15 cellular contexts compared by ENCODE assay signal in genomic region chr4:154119317-154119716, GRCh38.
DNase-seq lines count a peak whose midpoint lies in the region; ATAC-seq and TF ChIP-seq lines count a peak whose summit lies in the region.
"Had no signal": no experiment of that assay in that cellular context is flagged by ENCODE, and none has a peak within 500 bp of the region (broad histone marks: within the 10 kb centered on the region; RNA-seq: fewer than 3 reads in every experiment).

No MANE protein-coding gene starts in this region.

- H3K36me3 Mint-ChIP-seq in effector memory CD8-positive, alpha-beta T cell (ENCODE audit: insufficient read depth): no peaks in the 10 kb centered on the region
- H3K36me3 Mint-ChIP-seq: activated naive CD8-positive, alpha-beta T cell treated with anti-CD3 and anti-CD28 coated beads, Interleukin-2, amount 10 ng/mL, durations not matched to agents 7 days and 5 days; stimulated activated effector memory CD8-positive, alpha-beta T cell treated with anti-CD3 and anti-CD28 coated beads, Interleukin-12 subunit alpha, Interleukin-12 subunit beta, amount 100 ng/mL, for 72 hours had no signal

- DNase-seq in BJ (ENCODE audit: low read depth): no peak
- DNase-seq in NCI-H69 (lab: John Stamatoyannopoulos, UW): peak; percentile 4
- DNase-seq in foreskin keratinocyte: no peak
- no peak for DNase-seq in inferior parietal cortex (ENCODE audit: extremely low spot score)
- DNase-seq in spleen: no peak
- DNase-seq in effector memory CD8-positive, alpha-beta T cell: no peak
- no peak for DNase-seq in ACHN
- DNase-seq: activated CD4-positive, alpha-beta T cell treated with anti-CD3 and anti-CD28 coated beads, Interleukin-2, amount 50 U/mL, for 48 hours; activated naive CD8-positive, alpha-beta T cell treated with anti-CD3 and anti-CD28 coated beads, Interleukin-2, amount 10 ng/mL, durations not matched to agents 7 days and 5 days; NCI-H1048 had no signal

- TF ChIP-seq CTCF in BJ (IDR thresholded peaks at IDR 0.05; ENCODE audit: insufficient read depth, low read depth, low read length) (peak; percentile 33; the same call in 1 of the 2 replicates), foreskin keratinocyte (conservative IDR thresholded peaks at IDR 0.05) (no peak), spleen (IDR thresholded peaks at IDR 0.05 in 8 of 11, conservative IDR thresholded peaks at IDR 0.05 in 3 of 11) (no peak)

- CTCF ChIA-PET in BJ (lab: Yijun Ruan, JAX): interaction anchor here (1.1 to 1.3 kb wide), 4 partner anchors 11 to 369 kb away, joined by 3 to 4 read pairs (median 3); no protein-coding TSS in a partner anchor

- no peaks in the 10 kb centered on the region for H3K4me1 Mint-ChIP-seq in effector memory CD8-positive, alpha-beta T cell (ENCODE audit: low read depth in 2 of 2)
- H3K4me1 Mint-ChIP-seq: activated naive CD8-positive, alpha-beta T cell treated with anti-CD3 and anti-CD28 coated beads, Interleukin-2, amount 10 ng/mL, durations not matched to agents 7 days and 5 days; stimulated activated effector memory CD8-positive, alpha-beta T cell treated with anti-CD3 and anti-CD28 coated beads, Interleukin-12 subunit alpha, Interleukin-12 subunit beta, amount 100 ng/mL, for 72 hours had no signal

- H3K4me1 ChIP-seq in foreskin keratinocyte: no peaks in the 10 kb centered on the region
- H3K4me1 ChIP-seq in spleen: no peaks in the 10 kb centered on the region
- H3K4me1 ChIP-seq: SJSA1 had no signal

- H3K27ac ChIP-seq in foreskin keratinocyte (no peak overlapping the region), spleen (no peak overlapping the region)
- H3K27ac ChIP-seq: SJSA1 had no signal

- no peak overlapping the region for H3K4me3 ChIP-seq in BJ (ENCODE audit: low read depth, low read length)
- no peak overlapping the region for H3K4me3 ChIP-seq in spleen
- H3K4me3 ChIP-seq: SJSA1 had no signal

- peaks cover 0 to 6% of the 10 kb centered on the region in 2 donors for H3K27me3 Mint-ChIP-seq in effector memory CD8-positive, alpha-beta T cell

- H3K4me3 Mint-ChIP-seq in effector memory CD8-positive, alpha-beta T cell: no peak overlapping the region
- H3K4me3 Mint-ChIP-seq: activated naive CD8-positive, alpha-beta T cell treated with anti-CD3 and anti-CD28 coated beads, Interleukin-2, amount 10 ng/mL, durations not matched to agents 7 days and 5 days; activated T-cell treated with anti-CD3 and anti-CD28 coated beads, Interleukin-2, amount 50 U/mL, for 72 hours; stimulated activated effector memory CD8-positive, alpha-beta T cell treated with anti-CD3 and anti-CD28 coated beads, Interleukin-12 subunit alpha, Interleukin-12 subunit beta, amount 100 ng/mL, for 72 hours had no signal

- no peak overlapping the region for H3K27ac Mint-ChIP-seq in effector memory CD8-positive, alpha-beta T cell
- H3K27ac Mint-ChIP-seq: activated naive CD8-positive, alpha-beta T cell treated with anti-CD3 and anti-CD28 coated beads, Interleukin-2, amount 10 ng/mL, durations not matched to agents 7 days and 5 days; activated T-cell treated with anti-CD3 and anti-CD28 coated beads, Interleukin-2, amount 50 U/mL, for 72 hours; stimulated activated effector memory CD8-positive, alpha-beta T cell treated with anti-CD3 and anti-CD28 coated beads, Interleukin-12 subunit alpha, Interleukin-12 subunit beta, amount 100 ng/mL, for 72 hours had no signal

- H3K27me3 ChIP-seq in BJ (ENCODE audit: control insufficient read depth, insufficient read depth, low read length) (no peaks in the 10 kb centered on the region), foreskin keratinocyte (no peaks in the 10 kb centered on the region), spleen (replicated peaks in 1 of 7) (no peaks in the 10 kb centered on the region)
- H3K27me3 ChIP-seq: SJSA1 had no signal

- H3K36me3 ChIP-seq in BJ (ENCODE audit: control insufficient read depth, insufficient read depth, low read length) (no peaks in the 10 kb centered on the region), spleen (no peaks in the 10 kb centered on the region)
- H3K36me3 ChIP-seq: SJSA1 had no signal

- TF ChIP-seq POLR2A in spleen (IDR thresholded peaks at IDR 0.05): no peak

- WGBS in spleen, 5 donors: 70 to 83% (median 75%) methylated on average over 5 of the region's 5 CpGs

- in situ Hi-C loops in ACHN (cut with HindIII; ENCODE audit: low pct_ligation_motif_present, low pct_unique_long_range_greater_than_20kb, low sequenced_read_pairs): no loop called here

- intact Hi-C loops in spleen (cut with DNase I; ENCODE audit: low total_unique reads): no loop called here

- peaks cover 0 to 3% (median 0%) of the 10 kb centered on the region in 8 donors for H3K9me3 ChIP-seq in spleen
- H3K9me3 ChIP-seq: SJSA1 had no signal

- POLR2A ChIA-PET in BJ (lab: Charles Lee): no interaction called here

- H3K9me3 Mint-ChIP-seq in effector memory CD8-positive, alpha-beta T cell: no peaks in the 10 kb centered on the region
- H3K9me3 Mint-ChIP-seq: activated naive CD8-positive, alpha-beta T cell treated with anti-CD3 and anti-CD28 coated beads, Interleukin-2, amount 10 ng/mL, durations not matched to agents 7 days and 5 days; activated T-cell treated with anti-CD3 and anti-CD28 coated beads, Interleukin-2, amount 50 U/mL, for 72 hours; stimulated activated effector memory CD8-positive, alpha-beta T cell treated with anti-CD3 and anti-CD28 coated beads, Interleukin-12 subunit alpha, Interleukin-12 subunit beta, amount 100 ng/mL, for 72 hours had no signal

- ATAC-seq in GM18502 (IDR thresholded peaks at IDR 0.05; ENCODE audit: poor library complexity, unreplicated experiment) (peak; percentile 60), foreskin keratinocyte (peak; percentile 47)
- ATAC-seq in effector memory CD8-positive, alpha-beta T cell (replicated peaks): no peak
- ATAC-seq: left lobe of liver; stimulated activated effector memory CD8-positive, alpha-beta T cell treated with anti-CD3 and anti-CD28 coated beads, Interleukin-12 subunit alpha, Interleukin-12 subunit beta, amount 100 ng/mL, for 72 hours had no signal
